5 cellular contexts compared by ENCODE assay signal in the genomic region with DNA sequence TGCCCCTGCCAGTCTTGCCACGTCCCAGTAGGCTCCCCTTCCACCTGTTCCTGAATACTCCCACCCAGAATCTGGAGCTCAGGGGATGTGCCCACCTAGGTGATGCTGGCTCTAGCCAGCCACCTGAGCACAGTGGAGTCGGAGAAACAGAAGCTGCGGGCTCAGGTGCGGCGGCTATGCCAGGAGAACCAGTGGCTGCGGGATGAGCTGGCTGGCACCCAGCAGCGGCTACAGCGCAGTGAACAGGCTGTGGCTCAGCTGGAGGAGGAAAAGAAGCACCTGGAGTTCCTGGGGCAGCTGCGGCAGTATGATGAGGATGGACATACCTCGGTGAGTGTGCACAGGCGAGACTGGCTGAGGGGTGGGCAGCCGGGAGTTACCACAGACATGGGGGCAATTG. TPM values are rescaled to one million over a fixed set of nuclear protein-coding genes. Genes with fewer than 3 reads are reported as not detected.
"Had no signal": no experiment of that assay in that cellular context is flagged by ENCODE, and none has a peak within 500 bp of the region (broad histone marks: within the 10 kb centered on the region; RNA-seq: fewer than 3 reads in every experiment).

No MANE protein-coding gene starts in this region.

- H3K4me3 ChIP-seq: GM23338 had no signal

- DNase-seq: H9, HCEC 1CT, KBM-7 had no signal

- H3K36me3 Mint-ChIP-seq: IgD-negative memory B cell had no signal

- H2AFZ ChIP-seq: GM23338 had no signal

- H3K4me2 ChIP-seq: GM23338 had no signal

- H3K27ac Mint-ChIP-seq: GM23338, H9, IgD-negative memory B cell had no signal

- H3K27me3 Mint-ChIP-seq: IgD-negative memory B cell had no signal

- H3K4me3 Mint-ChIP-seq: GM23338, H9 had no signal

- H3K9me3 Mint-ChIP-seq: GM23338, H9, IgD-negative memory B cell had no signal

RNA-seq across cellular contexts. Expression of gene PTK7, which starts 13.3 kb away (rescaled TPM):
- polyA plus RNA-seq: IgD-negative memory B cell had no signal
